ENCODE assay signal across 12 cellular contexts in the genomic region with DNA sequence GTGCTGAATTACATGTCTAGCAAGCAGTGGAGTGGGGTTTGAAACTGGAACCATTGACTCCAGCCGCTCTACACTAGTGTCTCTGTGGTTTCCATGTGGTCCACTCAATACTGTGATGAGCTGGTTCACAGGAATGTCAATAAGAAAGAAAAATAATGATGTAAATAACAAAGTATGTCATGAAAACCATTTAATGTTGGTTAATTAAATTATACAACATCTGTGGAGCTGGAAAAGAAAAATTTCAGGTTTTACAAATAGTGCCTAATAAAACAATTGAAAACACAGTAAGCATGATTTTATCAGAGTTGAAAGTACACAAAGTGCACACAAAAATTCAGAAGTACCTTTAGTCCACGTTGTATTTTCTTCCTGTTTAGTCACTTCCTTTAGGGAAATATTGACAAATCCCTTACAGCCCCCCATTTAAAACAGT. TPM values are rescaled to one million over a fixed set of nuclear protein-coding genes. Genes with fewer than 3 reads are reported as not detected.
DNase-seq lines count a peak whose midpoint lies in the region; ATAC-seq and TF ChIP-seq lines count a peak whose summit lies in the region.
"Had no signal": no experiment of that assay in that cellular context is flagged by ENCODE, and none has a peak within 500 bp of the region (broad histone marks: within the 10 kb centered on the region; RNA-seq: fewer than 3 reads in every experiment).

No MANE protein-coding gene starts in this region.

- peaks cover 7 to 15% (median 10%) of the 10 kb centered on the region in 3 donors for H3K4me1 Mint-ChIP-seq in naive B cell
- H3K4me1 Mint-ChIP-seq in WTC11: no peaks in the 10 kb centered on the region
- H3K4me1 Mint-ChIP-seq: nephron progenitor cell had no signal

- H3K27ac Mint-ChIP-seq in naive B cell: peak overlapping the region; percentile 14 to 67 (median 44)
- H3K27ac Mint-ChIP-seq in WTC11: no peak overlapping the region
- H3K27ac Mint-ChIP-seq: nephron progenitor cell had no signal

- WGBS in ovary, 3 donors: 30 to 48% (median 34%) methylated on average over 2 of the region's 2 CpGs

- CTCF ChIA-PET in WTC11 (lab: Charles Lee): no interaction called here

- H3K36me3 ChIP-seq in colonic mucosa (no peaks in the 10 kb centered on the region), vagina (no peaks in the 10 kb centered on the region), ovary (no peaks in the 10 kb centered on the region)

- POLR2A ChIA-PET in WTC11 (lab: Charles Lee): no interaction called here

- H3K36me3 Mint-ChIP-seq in naive B cell (no peaks in the 10 kb centered on the region), WTC11 (no peaks in the 10 kb centered on the region)

- peaks cover 0 to 7% (median 2%) of the 10 kb centered on the region in 3 donors for H3K27me3 Mint-ChIP-seq in naive B cell
- H3K27me3 Mint-ChIP-seq in WTC11 (ENCODE audit: low read depth): no peaks in the 10 kb centered on the region

- TF ChIP-seq EP300 in ovary (IDR thresholded peaks at IDR 0.05): no peak

- TF ChIP-seq POLR2A in vagina (IDR thresholded peaks at IDR 0.05) (no peak), ovary (IDR thresholded peaks at IDR 0.05) (no peak)

- H3K4me3 ChIP-seq in colonic mucosa: no peak overlapping the region
- no peak overlapping the region for H3K4me3 ChIP-seq in vagina
- H3K4me3 ChIP-seq in ovary: no peak overlapping the region

- ATAC-seq in naive B cell (ENCODE audit: low read depth in 2 of 2) (no peak), WTC11 (no peak)

- no peaks in the 10 kb centered on the region for H3K27me3 ChIP-seq in colonic mucosa
- H3K27me3 ChIP-seq in vagina: no peaks in the 10 kb centered on the region
- H3K27me3 ChIP-seq in ovary: no peaks in the 10 kb centered on the region

- DNase-seq in DMS53 (lab: John Stamatoyannopoulos, UW) (peak; percentile 54), MV-4-11 (lab: John Stamatoyannopoulos, UW) (peak; percentile 59), colonic mucosa (no peak), naive B cell (no peak), middle frontal gyrus (ENCODE audit: extremely low spot score, low spot score) (no peak), vagina (ENCODE audit: extremely low spot score in 2 of 2) (no peak), WTC11 (ENCODE audit: low spot score) (no peak), ovary (no peak)
- DNase-seq: DMS79 treated with DMSO at 0.1 percent for 48 hours, glutamatergic neuron, NCI-H1930, nephron progenitor cell had no signal

- H3K9me3 ChIP-seq in colonic mucosa (no peaks in the 10 kb centered on the region), vagina (no peaks in the 10 kb centered on the region), ovary (no peaks in the 10 kb centered on the region)

- H3K4me3 Mint-ChIP-seq in naive B cell (peak overlapping the region in 5 of 8 donors; percentile 33 to 44 (median 36)), WTC11 (no peak overlapping the region)
- H3K4me3 Mint-ChIP-seq: nephron progenitor cell had no signal

- H3K27ac ChIP-seq in colonic mucosa: peak overlapping the region; percentile 42
- no peak overlapping the region for H3K27ac ChIP-seq in vagina
- no peak overlapping the region for H3K27ac ChIP-seq in ovary

- intact Hi-C loops in colonic mucosa (cut with DNase I) (no loop called here), vagina (cut with DNase I) (no loop called here), ovary (cut with DNase I) (no loop called here)

- TF ChIP-seq CTCF in colonic mucosa (IDR thresholded peaks at IDR 0.05) (no peak), vagina (IDR thresholded peaks at IDR 0.05) (no peak), WTC11 (IDR thresholded peaks at IDR 0.05) (no peak), ovary (IDR thresholded peaks at IDR 0.05) (no peak)

- H3K4me1 ChIP-seq in colonic mucosa (no peaks in the 10 kb centered on the region), vagina (no peaks in the 10 kb centered on the region), ovary (ENCODE audit: insufficient read depth) (no peaks in the 10 kb centered on the region)

- H3K9ac ChIP-seq in colonic mucosa (ENCODE audit: low read depth in 2 of 2, low read length in 2 of 2): no peak overlapping the region

- H3K9me3 Mint-ChIP-seq in naive B cell (peaks cover 0 to 8% (median 0%) of the 10 kb centered on the region in 7 donors), WTC11 (peaks cover 10% of the 10 kb centered on the region)

TF ChIP-seq in WTC11, 78 proteins besides CTCF, POLR2A, EP300 and RAD21:
- TF ChIP-seq, protein P1, sequence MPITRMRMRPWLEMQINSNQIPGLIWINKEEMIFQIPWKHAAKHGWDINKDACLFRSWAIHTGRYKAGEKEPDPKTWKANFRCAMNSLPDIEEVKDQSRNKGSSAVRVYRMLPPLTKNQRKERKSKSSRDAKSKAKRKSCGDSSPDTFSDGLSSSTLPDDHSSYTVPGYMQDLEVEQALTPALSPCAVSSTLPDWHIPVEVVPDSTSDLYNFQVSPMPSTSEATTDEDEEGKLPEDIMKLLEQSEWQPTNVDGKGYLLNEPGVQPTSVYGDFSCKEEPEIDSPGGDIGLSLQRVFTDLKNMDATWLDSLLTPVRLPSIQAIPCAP (CRISPR knock-in tag; IDR thresholded peaks at IDR 0.05): no peak
- TF ChIP-seq ZNF671 (CRISPR knock-in tag; IDR thresholded peaks at IDR 0.05) (no peak), ZNF121 (CRISPR knock-in tag; IDR thresholded peaks at IDR 0.05) (no peak), PRRX2 (CRISPR knock-in tag; IDR thresholded peaks at IDR 0.05) (no peak), JUN (CRISPR knock-in tag; IDR thresholded peaks at IDR 0.05) (no peak)
- TF ChIP-seq, protein P2, sequence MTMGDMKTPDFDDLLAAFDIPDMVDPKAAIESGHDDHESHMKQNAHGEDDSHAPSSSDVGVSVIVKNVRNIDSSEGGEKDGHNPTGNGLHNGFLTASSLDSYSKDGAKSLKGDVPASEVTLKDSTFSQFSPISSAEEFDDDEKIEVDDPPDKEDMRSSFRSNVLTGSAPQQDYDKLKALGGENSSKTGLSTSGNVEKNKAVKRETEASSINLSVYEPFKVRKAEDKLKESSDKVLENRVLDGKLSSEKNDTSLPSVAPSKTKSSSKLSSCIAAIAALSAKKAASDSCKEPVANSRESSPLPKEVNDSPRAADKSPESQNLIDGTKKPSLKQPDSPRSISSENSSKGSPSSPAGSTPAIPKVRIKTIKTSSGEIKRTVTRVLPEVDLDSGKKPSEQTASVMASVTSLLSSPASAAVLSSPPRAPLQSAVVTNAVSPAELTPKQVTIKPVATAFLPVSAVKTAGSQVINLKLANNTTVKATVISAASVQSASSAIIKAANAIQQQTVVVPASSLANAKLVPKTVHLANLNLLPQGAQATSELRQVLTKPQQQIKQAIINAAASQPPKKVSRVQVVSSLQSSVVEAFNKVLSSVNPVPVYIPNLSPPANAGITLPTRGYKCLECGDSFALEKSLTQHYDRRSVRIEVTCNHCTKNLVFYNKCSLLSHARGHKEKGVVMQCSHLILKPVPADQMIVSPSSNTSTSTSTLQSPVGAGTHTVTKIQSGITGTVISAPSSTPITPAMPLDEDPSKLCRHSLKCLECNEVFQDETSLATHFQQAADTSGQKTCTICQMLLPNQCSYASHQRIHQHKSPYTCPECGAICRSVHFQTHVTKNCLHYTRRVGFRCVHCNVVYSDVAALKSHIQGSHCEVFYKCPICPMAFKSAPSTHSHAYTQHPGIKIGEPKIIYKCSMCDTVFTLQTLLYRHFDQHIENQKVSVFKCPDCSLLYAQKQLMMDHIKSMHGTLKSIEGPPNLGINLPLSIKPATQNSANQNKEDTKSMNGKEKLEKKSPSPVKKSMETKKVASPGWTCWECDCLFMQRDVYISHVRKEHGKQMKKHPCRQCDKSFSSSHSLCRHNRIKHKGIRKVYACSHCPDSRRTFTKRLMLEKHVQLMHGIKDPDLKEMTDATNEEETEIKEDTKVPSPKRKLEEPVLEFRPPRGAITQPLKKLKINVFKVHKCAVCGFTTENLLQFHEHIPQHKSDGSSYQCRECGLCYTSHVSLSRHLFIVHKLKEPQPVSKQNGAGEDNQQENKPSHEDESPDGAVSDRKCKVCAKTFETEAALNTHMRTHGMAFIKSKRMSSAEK (CRISPR knock-in tag; IDR thresholded peaks at IDR 0.05; ENCODE audit: borderline replicate concordance): no peak

RNA-seq across cellular contexts. Expression of a gene that starts 28.7 kb away (rescaled TPM):
- total RNA-seq in colonic mucosa (100 to 1,000 TPM in 1 of 2 donors, 10 to 100 TPM in 1; 88.6 to 273 TPM), vagina (400 TPM), WTC11 (2021) (88.0 to 99.1 TPM (median 91.7 TPM) in 3 replicates), ovary (100 to 1,000 TPM in 6 of 7 donors, 10 to 100 TPM in 1; 73.8 to 609 (median 230) TPM)
- polyA plus RNA-seq in naive B cell (ENCODE audit: low read depth in 6 of 6) (10 to 100 TPM; 25.8 to 36.2 (median 29.4) TPM), ovary (10 to 100 TPM; 39.5 to 43.3 TPM)

Comparison
In these comparisons a context has a peak if more than half of its experiments do, and no peak if none do; other contexts are left out.
1. DNase-seq: peak in DMS53 (single experiment) and MV-4-11 (single experiment); none in colonic mucosa (single experiment), naive B cell (single experiment), middle frontal gyrus (single experiment), vagina (0 of 2), WTC11 (single experiment) and ovary (0 of 5).